ENCODE assay signal across 7 cellular contexts in the genomic region with DNA sequence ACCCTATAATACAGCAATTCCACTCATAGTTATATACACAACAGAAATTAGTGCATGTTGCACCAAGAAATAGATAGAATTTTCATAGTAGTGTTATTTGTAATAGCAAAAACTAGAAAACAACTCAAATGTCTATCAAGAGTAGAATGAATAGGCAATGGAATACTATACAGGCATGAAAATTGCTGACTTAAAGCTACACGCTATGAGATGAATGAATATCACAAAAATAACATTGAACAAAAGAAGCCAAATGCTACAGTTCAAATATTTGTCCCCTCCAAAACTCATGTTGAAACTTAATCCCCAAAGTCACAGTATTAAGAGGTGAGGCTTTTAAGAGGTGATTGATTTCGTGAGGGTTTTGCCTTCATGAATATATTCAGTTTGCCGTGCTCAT.
"Had no signal": no experiment of that assay in that cellular context is flagged by ENCODE, and none has a peak within 500 bp of the region (broad histone marks: within the 10 kb centered on the region; RNA-seq: fewer than 3 reads in every experiment).

No MANE protein-coding gene starts in this region.

- DNase-seq: IMR-90, KBM-7, KG1 had no signal

- H3K27ac ChIP-seq: HL-60, KMS-11 had no signal

- FAIRE-seq: HepG2, HTR-8/SVneo had no signal

- H3K9ac ChIP-seq: KMS-11 had no signal

- H3K4me2 ChIP-seq: KMS-11 had no signal
